ENCODE assay signal across 1 cellular context in genomic region chr12:100593490-100593889, GRCh38.
TF ChIP-seq lines count a peak whose summit lies in the region.

No MANE protein-coding gene starts in this region.

TF ChIP-seq in SK-N-SH, 30 proteins besides CTCF, POLR2A, EP300 and RAD21 (continued from another document):
- TF ChIP-seq, protein P1, sequence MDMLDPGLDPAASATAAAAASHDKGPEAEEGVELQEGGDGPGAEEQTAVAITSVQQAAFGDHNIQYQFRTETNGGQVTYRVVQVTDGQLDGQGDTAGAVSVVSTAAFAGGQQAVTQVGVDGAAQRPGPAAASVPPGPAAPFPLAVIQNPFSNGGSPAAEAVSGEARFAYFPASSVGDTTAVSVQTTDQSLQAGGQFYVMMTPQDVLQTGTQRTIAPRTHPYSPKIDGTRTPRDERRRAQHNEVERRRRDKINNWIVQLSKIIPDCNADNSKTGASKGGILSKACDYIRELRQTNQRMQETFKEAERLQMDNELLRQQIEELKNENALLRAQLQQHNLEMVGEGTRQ (IDR thresholded peaks at IDR 0.05; ENCODE audit: borderline replicate concordance, low read depth, low read length): no peak
- TF ChIP-seq MXI1 (IDR thresholded peaks at IDR 0.05; ENCODE audit: low read depth, low read length) (no peak), FOSL2 (IDR thresholded peaks at IDR 0.05; ENCODE audit: borderline replicate concordance, low read depth) (no peak), JUND (IDR thresholded peaks at IDR 0.05) (no peak), FOXM1 (IDR thresholded peaks at IDR 0.05; ENCODE audit: low read depth) (no peak), GABPA (IDR thresholded peaks at IDR 0.05; ENCODE audit: low read depth) (no peak)
- TF ChIP-seq, protein P2, sequence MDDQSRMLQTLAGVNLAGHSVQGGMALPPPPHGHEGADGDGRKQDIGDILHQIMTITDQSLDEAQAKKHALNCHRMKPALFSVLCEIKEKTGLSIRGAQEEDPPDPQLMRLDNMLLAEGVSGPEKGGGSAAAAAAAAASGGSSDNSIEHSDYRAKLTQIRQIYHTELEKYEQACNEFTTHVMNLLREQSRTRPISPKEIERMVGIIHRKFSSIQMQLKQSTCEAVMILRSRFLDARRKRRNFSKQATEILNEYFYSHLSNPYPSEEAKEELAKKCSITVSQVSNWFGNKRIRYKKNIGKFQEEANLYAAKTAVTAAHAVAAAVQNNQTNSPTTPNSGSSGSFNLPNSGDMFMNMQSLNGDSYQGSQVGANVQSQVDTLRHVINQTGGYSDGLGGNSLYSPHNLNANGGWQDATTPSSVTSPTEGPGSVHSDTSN (IDR thresholded peaks at IDR 0.05): no peak
TF ChIP-seq in SK-N-SH: peak in this region for 0.
